ENCODE assay signal across 15 cellular contexts in the genomic region with DNA sequence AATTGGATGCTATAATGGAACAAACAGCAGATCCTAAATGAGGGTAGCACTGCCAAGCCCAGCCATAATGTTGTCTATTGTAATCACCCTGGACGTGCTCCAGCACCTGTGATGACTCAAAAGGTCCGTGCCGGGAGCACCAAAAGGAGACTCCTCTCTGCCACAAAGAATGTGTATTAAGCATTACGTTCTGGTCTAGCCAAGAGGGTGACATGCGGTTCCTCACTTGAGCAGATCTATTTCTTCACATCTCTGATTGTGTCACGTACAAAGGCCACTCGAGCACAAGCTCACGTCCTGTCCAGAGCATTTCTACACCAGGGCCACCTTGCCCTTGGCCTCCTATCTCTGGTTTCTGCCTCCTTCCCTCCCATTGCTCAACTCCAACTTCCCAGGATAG.
DNase-seq lines count a peak whose midpoint lies in the region; ATAC-seq and TF ChIP-seq lines count a peak whose summit lies in the region.
"Had no signal": no experiment of that assay in that cellular context is flagged by ENCODE, and none has a peak within 500 bp of the region (broad histone marks: within the 10 kb centered on the region; RNA-seq: fewer than 3 reads in every experiment).

No MANE protein-coding gene starts in this region.

- ATAC-seq in GM21786 (IDR thresholded peaks at IDR 0.05; ENCODE audit: unreplicated experiment), result no peak
- ATAC-seq in activated CD4-positive, CD25-positive, alpha-beta regulatory T cell treated with anti-CD3 and anti-CD28 coated beads, Interleukin-2, amount 50 U/mL, for 24 hours, result no peak
- ATAC-seq: body of pancreas, WTC11 had no signal

- no peak overlapping the region for H3K4me3 ChIP-seq in cardiac fibroblast (replicated peaks in 1 of 2; ENCODE audit: low read depth in 2 of 2, low read length in 2 of 2)
- H3K4me3 ChIP-seq: body of pancreas, right atrium auricular region, testis had no signal

- peak; percentile 12 for DNase-seq in DMS53 (lab: John Stamatoyannopoulos, UW)
- DNase-seq in DMS53 treated with DMSO at 0.1 percent for 48 hours (lab: John Stamatoyannopoulos, UW; ENCODE audit: unreplicated experiment), result no peak
- DNase-seq in NCI-H226, result peak; percentile 43
- peak; percentile 46 to 88 for DNase-seq in cardiac fibroblast (ENCODE audit: low read depth in 2 of 2)
- DNase-seq in renal cortical epithelial cell (ENCODE audit: low read depth), result peak; percentile 88
- DNase-seq in SHP77 treated with DMSO at 0.1 percent for 48 hours (lab: John Stamatoyannopoulos, UW), result no peak
- DNase-seq: 8988T; activated T-cell treated with anti-CD3 and anti-CD28 coated beads, Interleukin-2, amount 50 U/mL, for 1 hour; NCI-H2171; testis had no signal

- TF ChIP-seq CTCF in cardiac fibroblast (IDR thresholded peaks at IDR 0.05; ENCODE audit: low read depth, low read length), result no peak

Comparison
In these comparisons a context has a peak if more than half of its experiments do, and no peak if none do; other contexts are left out.
1. DNase-seq: peak in DMS53 (single experiment), NCI-H226 (single experiment), cardiac fibroblast (2 of 2) and renal cortical epithelial cell (single experiment); none in DMS53 treated with DMSO at 0.1 percent for 48 hours (single experiment) and SHP77 treated with DMSO at 0.1 percent for 48 hours (single experiment).